In the genomic region with DNA sequence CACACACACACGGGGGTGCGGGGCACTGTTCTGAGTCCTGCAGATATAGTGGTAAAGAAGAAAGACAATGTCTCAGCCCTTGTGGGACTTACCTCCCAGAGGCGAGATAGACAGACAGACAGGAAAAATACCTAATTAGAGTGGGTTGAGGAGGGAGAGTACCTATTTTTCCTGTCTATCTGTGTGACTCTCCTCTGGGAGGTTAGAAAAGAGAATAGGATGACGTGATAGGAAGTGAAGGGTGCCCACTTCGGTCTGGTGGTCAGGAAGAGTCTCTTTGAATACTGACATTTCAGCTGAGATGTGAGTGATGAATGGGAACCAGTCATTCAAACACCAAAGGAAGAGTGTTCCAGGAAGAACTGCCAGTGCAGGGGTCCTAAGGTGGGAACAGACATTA, we compare ENCODE assay signal across 19 cellular contexts. TPM values are rescaled to one million over a fixed set of nuclear protein-coding genes. Genes with fewer than 3 reads are reported as not detected.
A peak's percentile ranks its signal among the peaks of the same experiment; 100 is the strongest.
DNase-seq lines count a peak whose midpoint lies in the region; ATAC-seq and FAIRE-seq lines count a peak whose summit lies in the region.
"Had no signal": no experiment of that assay in that cellular context is flagged by ENCODE, and none has a peak within 500 bp of the region (broad histone marks: within the 10 kb centered on the region; RNA-seq: fewer than 3 reads in every experiment).

No MANE protein-coding gene starts in this region.

- no peak overlapping the region for H3K27ac ChIP-seq in mesendoderm (ENCODE audit: low read depth, low read length)

- WGBS in mesendoderm (ENCODE audit: extremely low coverage, insufficient coverage, low lambda C conversion rate) = no CpG with 5 or more reads among the region's 5 CpGs

- H3K79me1 ChIP-seq in mesendoderm (ENCODE audit: low read length) = no peaks in the 10 kb centered on the region

- no peak overlapping the region for H3K9ac ChIP-seq in mesendoderm (ENCODE audit: low read length)

- no peak overlapping the region for H2BK5ac ChIP-seq in mesendoderm (ENCODE audit: low read length)

- H3K36me3 ChIP-seq in mesendoderm (ENCODE audit: control insufficient read depth, insufficient read depth, low read length) = no peaks in the 10 kb centered on the region

- H4K8ac ChIP-seq in mesendoderm (ENCODE audit: low read depth, low read length) = no peak overlapping the region

- no peak overlapping the region for H3K56ac ChIP-seq in mesendoderm (ENCODE audit: low read length)

- peaks cover 7% of the 10 kb centered on the region for H3K4me1 Mint-ChIP-seq in activated T-cell treated with anti-CD3 and anti-CD28 coated beads, Interleukin-2, amount 50 U/mL, for 72 hours (ENCODE audit: low read depth)
- H3K4me1 Mint-ChIP-seq in activated naive CD8-positive, alpha-beta T cell treated with anti-CD3 and anti-CD28 coated beads, Interleukin-2, amount 10 ng/mL, durations not matched to agents 7 days and 5 days = peaks cover 8% of the 10 kb centered on the region
- no peaks in the 10 kb centered on the region for H3K4me1 Mint-ChIP-seq in stimulated activated memory B cell treated with anti-CD40 and anti-IgM and Interleukin-4, amounts not matched to agents 10 μg/mL and 1 μg/mL and 100 μg/mL, for 72 hours

- no peak for FAIRE-seq in HTR-8/SVneo (lab: Jason Lieb, UNC)
- FAIRE-seq: G401.6, H1 had no signal

- no peak overlapping the region for H2AK5ac ChIP-seq in mesendoderm (ENCODE audit: low read length)

- no peak overlapping the region for H3K4me2 ChIP-seq in mesendoderm (ENCODE audit: low read length)

- no peak overlapping the region for H4K5ac ChIP-seq in mesendoderm (ENCODE audit: low read length)

- H3K23ac ChIP-seq in mesendoderm (ENCODE audit: low read length) = no peak overlapping the region

- no peaks in the 10 kb centered on the region for H3K9me3 Mint-ChIP-seq in activated T-cell treated with anti-CD3 and anti-CD28 coated beads, Interleukin-2, amount 50 U/mL, for 72 hours
- H3K9me3 Mint-ChIP-seq in activated naive CD8-positive, alpha-beta T cell treated with anti-CD3 and anti-CD28 coated beads, Interleukin-2, amount 10 ng/mL, durations not matched to agents 7 days and 5 days = no peaks in the 10 kb centered on the region
- H3K9me3 Mint-ChIP-seq in stimulated activated memory B cell treated with anti-CD40 and anti-IgM and Interleukin-4, amounts not matched to agents 10 μg/mL and 1 μg/mL and 100 μg/mL, for 72 hours = no peaks in the 10 kb centered on the region
- H3K9me3 Mint-ChIP-seq: CD4-positive, alpha-beta memory T cell; HFFc6 had no signal

- H3K4me3 ChIP-seq in mesendoderm (ENCODE audit: low read length) = no peak overlapping the region

- no peak overlapping the region for H2BK15ac ChIP-seq in mesendoderm (replicated peaks; ENCODE audit: low read depth)

- H3K27me3 Mint-ChIP-seq in activated T-cell treated with anti-CD3 and anti-CD28 coated beads, Interleukin-2, amount 50 U/mL, for 72 hours (ENCODE audit: low read depth) = no peaks in the 10 kb centered on the region
- no peaks in the 10 kb centered on the region for H3K27me3 Mint-ChIP-seq in activated naive CD8-positive, alpha-beta T cell treated with anti-CD3 and anti-CD28 coated beads, Interleukin-2, amount 10 ng/mL, durations not matched to agents 7 days and 5 days
- H3K27me3 Mint-ChIP-seq in stimulated activated memory B cell treated with anti-CD40 and anti-IgM and Interleukin-4, amounts not matched to agents 10 μg/mL and 1 μg/mL and 100 μg/mL, for 72 hours = no peaks in the 10 kb centered on the region

- no peaks in the 10 kb centered on the region for H3K36me3 Mint-ChIP-seq in activated T-cell treated with anti-CD3 and anti-CD28 coated beads, Interleukin-2, amount 50 U/mL, for 72 hours (ENCODE audit: insufficient read depth in 2 of 2)
- H3K36me3 Mint-ChIP-seq in activated naive CD8-positive, alpha-beta T cell treated with anti-CD3 and anti-CD28 coated beads, Interleukin-2, amount 10 ng/mL, durations not matched to agents 7 days and 5 days = no peaks in the 10 kb centered on the region
- H3K36me3 Mint-ChIP-seq in stimulated activated memory B cell treated with anti-CD40 and anti-IgM and Interleukin-4, amounts not matched to agents 10 μg/mL and 1 μg/mL and 100 μg/mL, for 72 hours = no peaks in the 10 kb centered on the region
- H3K36me3 Mint-ChIP-seq: CD4-positive, alpha-beta memory T cell had no signal

- H3K79me2 ChIP-seq in mesendoderm (ENCODE audit: control insufficient read depth, insufficient read depth, low read length) = no peaks in the 10 kb centered on the region

- no peaks in the 10 kb centered on the region for H3K27me3 ChIP-seq in mesendoderm (ENCODE audit: insufficient read depth, low read length, poor library complexity)

- ATAC-seq in activated T-cell treated with anti-CD3 and anti-CD28 coated beads, Interleukin-2, amount 50 U/mL, for 72 hours (replicated peaks in 1 of 2) = peak; percentile 46 to 50
- ATAC-seq in GM21825 (IDR thresholded peaks at IDR 0.05; ENCODE audit: unreplicated experiment) = peak; percentile 54
- peak; percentile 39 for ATAC-seq in activated naive CD8-positive, alpha-beta T cell treated with anti-CD3 and anti-CD28 coated beads, Interleukin-2, amount 10 ng/mL, durations not matched to agents 7 days and 5 days (ENCODE audit: low read depth)
- ATAC-seq in stimulated activated memory B cell treated with anti-CD40 and anti-IgM and Interleukin-4, amounts not matched to agents 10 μg/mL and 1 μg/mL and 100 μg/mL, for 72 hours = peak; percentile 76
- ATAC-seq in GM19023 (IDR thresholded peaks at IDR 0.05; ENCODE audit: unreplicated experiment) = no peak

- POLR2A ChIA-PET in activated naive CD8-positive, alpha-beta T cell treated with anti-CD3 and anti-CD28 coated beads, Interleukin-2, amount 10 ng/mL, durations not matched to agents 7 days and 5 days (lab: Charles Lee) = interaction anchor here (0.7 kb wide), 1 partner anchor 37 kb away, joined by 5 read pairs; no protein-coding TSS in a partner anchor

- no peak overlapping the region for H3K18ac ChIP-seq in mesendoderm (ENCODE audit: low read length)

- H2BK120ac ChIP-seq in mesendoderm (ENCODE audit: low read depth, low read length) = no peak overlapping the region

- no peak overlapping the region for H3K27ac Mint-ChIP-seq in activated T-cell treated with anti-CD3 and anti-CD28 coated beads, Interleukin-2, amount 50 U/mL, for 72 hours
- H3K27ac Mint-ChIP-seq in activated naive CD8-positive, alpha-beta T cell treated with anti-CD3 and anti-CD28 coated beads, Interleukin-2, amount 10 ng/mL, durations not matched to agents 7 days and 5 days = no peak overlapping the region
- no peak overlapping the region for H3K27ac Mint-ChIP-seq in stimulated activated memory B cell treated with anti-CD40 and anti-IgM and Interleukin-4, amounts not matched to agents 10 μg/mL and 1 μg/mL and 100 μg/mL, for 72 hours
- H3K27ac Mint-ChIP-seq: CD4-positive, alpha-beta memory T cell; HFFc6 had no signal

- no peak overlapping the region for H3K4me3 Mint-ChIP-seq in activated T-cell treated with anti-CD3 and anti-CD28 coated beads, Interleukin-2, amount 50 U/mL, for 72 hours
- H3K4me3 Mint-ChIP-seq in activated naive CD8-positive, alpha-beta T cell treated with anti-CD3 and anti-CD28 coated beads, Interleukin-2, amount 10 ng/mL, durations not matched to agents 7 days and 5 days = no peak overlapping the region
- H3K4me3 Mint-ChIP-seq in stimulated activated memory B cell treated with anti-CD40 and anti-IgM and Interleukin-4, amounts not matched to agents 10 μg/mL and 1 μg/mL and 100 μg/mL, for 72 hours = no peak overlapping the region
- H3K4me3 Mint-ChIP-seq: CD4-positive, alpha-beta memory T cell; HFFc6 had no signal

- H3K4me1 ChIP-seq in mesendoderm (ENCODE audit: control insufficient read depth, low read depth, low read length) = no peaks in the 10 kb centered on the region

- H3K4ac ChIP-seq in mesendoderm (ENCODE audit: low read depth, low read length) = no peak overlapping the region

- DNase-seq in activated T-cell treated with anti-CD3 and anti-CD28 coated beads, Interleukin-2, amount 50 U/mL, for 72 hours = no peak
- DNase-seq in activated T-cell treated with anti-CD3 and anti-CD28 coated beads for 4 hours (no peak), mesendoderm (no peak), HTR-8/SVneo (ENCODE audit: insufficient read length, low spot score) (no peak)
- DNase-seq in activated naive CD8-positive, alpha-beta T cell treated with anti-CD3 and anti-CD28 coated beads, Interleukin-2, amount 10 ng/mL, durations not matched to agents 7 days and 5 days = no peak
- DNase-seq: AML-193; CD4-positive, alpha-beta memory T cell; DMS79; HFFc6; MM.1S; NCI-H1105 treated with DMSO at 0.1 percent for 48 hours; NCI-H187 treated with DMSO at 0.1 percent for 48 hours; NCI-H446 treated with DMSO at 0.1 percent for 48 hours; NCI-H774 had no signal

RNA-seq across cellular contexts. Expression of a gene that starts 4.1 kb away (rescaled TPM):
- 1 to 10 TPM; 2.4 to 4.3 TPM for total RNA-seq in activated T-cell treated with anti-CD3 and anti-CD28 coated beads, Interleukin-2, amount 50 U/mL, for 72 hours
- total RNA-seq in activated naive CD8-positive, alpha-beta T cell treated with anti-CD3 and anti-CD28 coated beads, Interleukin-2, amount 10 ng/mL, durations not matched to agents 7 days and 5 days = not detected
- polyA plus RNA-seq in mesendoderm (2013, experiment 1 of 2) = 0.07 TPM
- polyA plus RNA-seq in mesendoderm (2013, experiment 2 of 2) = 0.04 TPM
- total RNA-seq: CD4-positive, alpha-beta memory T cell; H1 had no signal
- polyA plus RNA-seq: CD4-positive, alpha-beta memory T cell; H1 had no signal

RNA-seq across cellular contexts. Expression of a gene that starts 44.7 kb away (rescaled TPM):
- 10 to 100 TPM; 68.7 to 71.9 TPM for total RNA-seq in activated T-cell treated with anti-CD3 and anti-CD28 coated beads, Interleukin-2, amount 50 U/mL, for 72 hours
- 10 to 100 TPM; 85.3 to 93.6 TPM for total RNA-seq in activated naive CD8-positive, alpha-beta T cell treated with anti-CD3 and anti-CD28 coated beads, Interleukin-2, amount 10 ng/mL, durations not matched to agents 7 days and 5 days
- 20.5 TPM for polyA plus RNA-seq in mesendoderm (2013, experiment 1 of 2)
- polyA plus RNA-seq in mesendoderm (2013, experiment 2 of 2) = 20.5 TPM
